27 cellular contexts compared by ENCODE assay signal in the genomic region with DNA sequence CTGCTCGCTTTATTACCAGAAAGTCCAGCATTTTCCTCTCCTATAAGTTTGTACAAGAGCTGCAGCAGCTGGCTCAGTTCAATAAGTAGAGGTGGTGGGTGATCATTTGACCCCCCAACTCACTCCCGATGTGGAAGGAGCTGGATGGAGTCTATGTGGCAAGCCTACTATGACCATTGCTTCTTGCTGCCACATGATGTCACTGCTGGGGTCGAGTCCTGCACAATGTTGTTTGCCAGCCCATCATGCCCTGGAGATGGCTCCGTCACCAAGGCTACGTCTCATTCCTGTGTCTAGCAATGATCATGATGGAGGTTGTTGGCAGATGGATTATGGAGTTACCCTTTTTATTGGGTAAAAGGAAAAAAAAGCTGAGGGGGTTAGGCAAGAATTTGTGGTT.
"Had no signal": no experiment of that assay in that cellular context is flagged by ENCODE, and none has a peak within 500 bp of the region (broad histone marks: within the 10 kb centered on the region; RNA-seq: fewer than 3 reads in every experiment).

No MANE protein-coding gene starts in this region.

- H3K36me3 ChIP-seq: gastroesophageal sphincter, neutrophil, ovary had no signal

- H3K4me1 Mint-ChIP-seq: activated CD4-positive, alpha-beta T cell treated with anti-CD3 and anti-CD28 coated beads for 36 hours; activated CD8-positive, alpha-beta memory T cell treated with anti-CD3 and anti-CD28 coated beads, Interleukin-2, amount 10 ng/mL, durations not matched to agents 7 days and 5 days; central memory CD8-positive, alpha-beta T cell; nephron; stimulated activated effector memory CD8-positive, alpha-beta T cell treated with anti-CD3 and anti-CD28 coated beads, Interleukin-12 subunit alpha, Interleukin-12 subunit beta, amount 100 ng/mL, for 72 hours had no signal

- H3K36me3 Mint-ChIP-seq: activated CD8-positive, alpha-beta memory T cell treated with anti-CD3 and anti-CD28 coated beads, Interleukin-2, amount 10 ng/mL, durations not matched to agents 7 days and 5 days; activated naive CD4-positive, alpha-beta T cell treated with anti-CD3 and anti-CD28 coated beads, Interleukin-2, amount 50 U/mL, for 72 hours; stimulated activated effector memory CD8-positive, alpha-beta T cell treated with anti-CD3 and anti-CD28 coated beads, Interleukin-12 subunit alpha, Interleukin-12 subunit beta, amount 100 ng/mL, for 72 hours; type B pancreatic cell had no signal

- H3K27me3 ChIP-seq: gastroesophageal sphincter, neutrophil, ovary had no signal

- H3K9me3 Mint-ChIP-seq: activated naive CD4-positive, alpha-beta T cell treated with anti-CD3 and anti-CD28 coated beads, Interleukin-2, amount 50 U/mL, for 72 hours; dendritic cell treated with granulocyte-macrophage colony-stimulating factor and Interleukin-4, amounts not matched to agents 40 ng/mL and 50 ng/mL, for 4 days; stimulated activated effector memory CD8-positive, alpha-beta T cell treated with anti-CD3 and anti-CD28 coated beads, Interleukin-12 subunit alpha, Interleukin-12 subunit beta, amount 100 ng/mL, for 72 hours; stimulated activated naive CD8-positive, alpha-beta T cell treated with anti-CD3 and anti-CD28 coated beads, Interleukin-15, Interleukin-2, amounts not matched to agents 100 ng/mL and 50 ng/mL, for 24 hours; type B pancreatic cell had no signal

- H3K4me1 ChIP-seq: gastroesophageal sphincter had no signal

- H3K27ac Mint-ChIP-seq: activated CD4-positive, alpha-beta T cell treated with anti-CD3 and anti-CD28 coated beads for 36 hours; activated CD8-positive, alpha-beta memory T cell treated with anti-CD3 and anti-CD28 coated beads, Interleukin-2, amount 10 ng/mL, durations not matched to agents 7 days and 5 days; activated CD8-positive, alpha-beta T cell treated with anti-CD3 and anti-CD28 coated beads, Interleukin-2, amount 10 ng/mL, durations not matched to agents 7 days and 5 days; activated T-cell treated with anti-CD3 and anti-CD28 coated beads, Interleukin-2, amount 50 U/mL, for 72 hours; dendritic cell treated with granulocyte-macrophage colony-stimulating factor and Interleukin-4, amounts not matched to agents 40 ng/mL and 50 ng/mL, for 4 days; nephron; progenitor cell of endocrine pancreas; stimulated activated effector memory CD8-positive, alpha-beta T cell treated with anti-CD3 and anti-CD28 coated beads, Interleukin-12 subunit alpha, Interleukin-12 subunit beta, amount 100 ng/mL, for 72 hours; stimulated activated naive CD8-positive, alpha-beta T cell treated with anti-CD3 and anti-CD28 coated beads, Interleukin-15, Interleukin-2, amounts not matched to agents 100 ng/mL and 50 ng/mL, for 24 hours; type B pancreatic cell had no signal

- H3K27me3 Mint-ChIP-seq: activated CD4-positive, alpha-beta T cell treated with anti-CD3 and anti-CD28 coated beads for 36 hours; activated CD8-positive, alpha-beta memory T cell treated with anti-CD3 and anti-CD28 coated beads, Interleukin-2, amount 10 ng/mL, durations not matched to agents 7 days and 5 days; central memory CD8-positive, alpha-beta T cell; dendritic cell treated with granulocyte-macrophage colony-stimulating factor and Interleukin-4, amounts not matched to agents 40 ng/mL and 50 ng/mL, for 4 days; progenitor cell of endocrine pancreas; type B pancreatic cell had no signal

- H3K27ac ChIP-seq: gastroesophageal sphincter, neutrophil, ovary, skin epidermis had no signal

- H3K9me3 ChIP-seq: gastroesophageal sphincter, mucosa of descending colon, neutrophil, ovary had no signal

- H3K4me3 ChIP-seq: gastroesophageal sphincter, mucosa of descending colon, ovary, skin epidermis had no signal

- ATAC-seq: activated CD4-positive, alpha-beta T cell treated with anti-CD3 and anti-CD28 coated beads for 36 hours; activated CD8-positive, alpha-beta memory T cell treated with anti-CD3 and anti-CD28 coated beads, Interleukin-2, amount 10 ng/mL, durations not matched to agents 7 days and 5 days; activated CD8-positive, alpha-beta T cell treated with anti-CD3 and anti-CD28 coated beads, Interleukin-2, amount 10 ng/mL, durations not matched to agents 7 days and 5 days; activated naive CD4-positive, alpha-beta T cell treated with anti-CD3 and anti-CD28 coated beads, Interleukin-2, amount 50 U/mL, for 72 hours; activated T-cell treated with anti-CD3 and anti-CD28 coated beads, Interleukin-2, amount 50 U/mL, for 72 hours; gastroesophageal sphincter; left cardiac atrium; left ventricle myocardium superior; mucosa of descending colon; sciatic nerve; stimulated activated effector memory CD8-positive, alpha-beta T cell treated with anti-CD3 and anti-CD28 coated beads, Interleukin-12 subunit alpha, Interleukin-12 subunit beta, amount 100 ng/mL, for 72 hours had no signal

- H3K4me3 Mint-ChIP-seq: activated CD4-positive, alpha-beta T cell treated with anti-CD3 and anti-CD28 coated beads for 36 hours; activated CD8-positive, alpha-beta memory T cell treated with anti-CD3 and anti-CD28 coated beads, Interleukin-2, amount 10 ng/mL, durations not matched to agents 7 days and 5 days; activated CD8-positive, alpha-beta T cell treated with anti-CD3 and anti-CD28 coated beads, Interleukin-2, amount 10 ng/mL, durations not matched to agents 7 days and 5 days; activated T-cell treated with anti-CD3 and anti-CD28 coated beads, Interleukin-2, amount 50 U/mL, for 72 hours; central memory CD8-positive, alpha-beta T cell; dendritic cell treated with granulocyte-macrophage colony-stimulating factor and Interleukin-4, amounts not matched to agents 40 ng/mL and 50 ng/mL, for 4 days; nephron; stimulated activated effector memory CD8-positive, alpha-beta T cell treated with anti-CD3 and anti-CD28 coated beads, Interleukin-12 subunit alpha, Interleukin-12 subunit beta, amount 100 ng/mL, for 72 hours; stimulated activated naive CD8-positive, alpha-beta T cell treated with anti-CD3 and anti-CD28 coated beads, Interleukin-15, Interleukin-2, amounts not matched to agents 100 ng/mL and 50 ng/mL, for 24 hours; type B pancreatic cell had no signal

- DNase-seq: activated CD4-positive, alpha-beta T cell treated with anti-CD3 and anti-CD28 coated beads for 36 hours; activated CD4-positive, CD25-positive, alpha-beta regulatory T cell; activated CD8-positive, alpha-beta memory T cell treated with anti-CD3 and anti-CD28 coated beads, Interleukin-2, amount 10 ng/mL, durations not matched to agents 7 days and 5 days; activated CD8-positive, alpha-beta T cell treated with anti-CD3 and anti-CD28 coated beads, Interleukin-2, amount 10 ng/mL, durations not matched to agents 7 days and 5 days; activated naive CD4-positive, alpha-beta T cell; activated T-cell treated with anti-CD3 and anti-CD28 coated beads, Interleukin-2, amount 50 U/mL, for 72 hours; effector CD4-positive, alpha-beta T cell; head of caudate nucleus; hippocampal formation; left cardiac atrium; left ventricle myocardium superior; mucosa of descending colon; ovary; stimulated activated CD4-positive, alpha-beta T cell treated with anti-CD3 and anti-CD28 coated beads, Interleukin-4, amount 100 ng/mL, for 24 hours; T-helper 2 cell had no signal
